Comparison of ENCODE assay signal across 14 cellular contexts in the genomic region with DNA sequence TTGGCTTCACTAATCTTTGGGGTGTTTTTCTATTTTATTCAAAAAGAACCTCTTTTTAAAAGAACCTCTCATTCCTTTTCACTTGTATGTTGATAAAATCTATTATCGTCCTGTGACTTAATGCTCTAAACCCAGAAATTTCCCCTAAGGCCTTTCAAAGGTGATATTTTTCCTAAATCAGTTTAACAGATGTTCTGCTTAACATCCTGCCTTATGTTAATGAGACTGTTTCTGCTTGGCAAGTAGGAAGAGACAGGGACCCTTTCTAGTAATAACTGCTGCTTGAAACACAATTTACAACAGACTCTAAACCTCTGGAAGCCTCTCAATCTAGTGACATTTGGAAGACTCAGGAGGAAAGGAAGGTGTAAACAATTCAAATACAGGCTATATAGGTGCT.
"Had no signal": no experiment of that assay in that cellular context is flagged by ENCODE, and none has a peak within 500 bp of the region (broad histone marks: within the 10 kb centered on the region; RNA-seq: fewer than 3 reads in every experiment).

No MANE protein-coding gene starts in this region.

- H3K27me3 ChIP-seq: left lung, stomach had no signal

- DNase-seq: effector CD4-positive, alpha-beta T cell; immature natural killer cell; left lung; lower lobe of right lung; natural killer cell; right cardiac atrium; small intestine; stimulated activated CD4-positive, alpha-beta T cell treated with anti-CD3 and anti-CD28 coated beads, Interleukin-12 subunit alpha, Interleukin-12 subunit beta, amount 100 ng/mL, for 4 hours; stimulated activated naive CD4-positive, alpha-beta T cell; stomach; substantia nigra; trophoblast cell had no signal

- ATAC-seq: esophagus mucosa, left lung, lower lobe of right lung, natural killer cell, right cardiac atrium had no signal

- H3K36me3 ChIP-seq: left lung, lower lobe of right lung, stomach had no signal

- H3K27ac ChIP-seq: coronary artery, left lung, lower lobe of right lung, stomach had no signal

- H3K4me3 ChIP-seq: coronary artery, left lung, lower lobe of right lung, stomach had no signal

- H3K4me1 ChIP-seq: left lung, lower lobe of right lung, stomach had no signal

- H3K9me3 ChIP-seq: left lung, lower lobe of right lung, stomach had no signal
